ENCODE assay signal across 1 cellular context in the genomic region with DNA sequence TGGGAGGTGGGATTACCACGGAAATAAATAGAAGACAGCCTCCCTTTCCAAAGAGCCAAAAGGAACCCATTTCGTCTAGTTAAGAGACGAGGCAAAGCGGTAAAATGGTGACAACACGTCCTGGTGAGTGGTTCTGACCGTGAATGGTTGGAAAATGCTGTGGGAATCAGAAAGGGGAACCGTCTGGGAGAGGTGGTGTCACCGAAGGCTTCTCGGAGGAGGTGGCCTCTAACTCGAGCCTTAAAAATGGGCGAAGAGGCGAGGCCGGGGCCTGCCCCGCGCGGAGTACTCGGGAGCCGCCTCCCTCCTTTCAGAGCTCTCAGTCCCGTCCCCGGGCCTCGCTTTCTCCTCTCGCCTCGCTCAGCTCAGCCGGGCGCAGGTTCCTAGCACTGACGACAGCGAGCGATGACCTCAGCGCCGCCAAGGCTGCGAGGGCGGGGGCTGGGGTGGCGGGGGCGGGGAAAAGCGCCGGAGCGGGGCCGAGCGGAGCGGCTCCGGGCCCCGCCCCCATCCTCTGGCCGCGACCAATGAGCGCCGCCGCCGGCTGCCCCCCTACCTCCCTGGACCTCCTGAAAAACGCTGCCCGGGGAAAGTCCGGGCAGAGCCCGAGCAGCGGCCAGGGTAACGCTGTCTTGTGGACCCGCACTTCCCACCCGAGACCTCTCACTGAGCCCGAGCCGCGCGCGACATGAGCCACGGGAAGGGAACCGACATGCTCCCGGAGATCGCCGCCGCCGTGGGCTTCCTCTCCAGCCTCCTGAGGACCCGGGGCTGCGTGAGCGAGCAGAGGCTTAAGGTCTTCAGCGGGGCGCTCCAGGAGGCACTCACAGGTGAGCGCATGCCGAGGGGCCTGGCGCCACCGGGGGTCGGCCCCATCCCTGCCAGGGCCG.
A peak's percentile ranks its signal among the peaks of the same experiment; 100 is the strongest.
TF ChIP-seq lines count a peak whose summit lies in the region.

A gene with protein sequence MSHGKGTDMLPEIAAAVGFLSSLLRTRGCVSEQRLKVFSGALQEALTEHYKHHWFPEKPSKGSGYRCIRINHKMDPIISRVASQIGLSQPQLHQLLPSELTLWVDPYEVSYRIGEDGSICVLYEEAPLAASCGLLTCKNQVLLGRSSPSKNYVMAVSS (plus strand): TSS at position 601 of the 890 bp plus-strand sequence. CDS start 88 bp downstream, at position 689.

TF ChIP-seq in K562, 482 proteins besides CTCF, POLR2A, EP300 and RAD21 (continued from another document and continues in another):
- TF ChIP-seq, protein P1, sequence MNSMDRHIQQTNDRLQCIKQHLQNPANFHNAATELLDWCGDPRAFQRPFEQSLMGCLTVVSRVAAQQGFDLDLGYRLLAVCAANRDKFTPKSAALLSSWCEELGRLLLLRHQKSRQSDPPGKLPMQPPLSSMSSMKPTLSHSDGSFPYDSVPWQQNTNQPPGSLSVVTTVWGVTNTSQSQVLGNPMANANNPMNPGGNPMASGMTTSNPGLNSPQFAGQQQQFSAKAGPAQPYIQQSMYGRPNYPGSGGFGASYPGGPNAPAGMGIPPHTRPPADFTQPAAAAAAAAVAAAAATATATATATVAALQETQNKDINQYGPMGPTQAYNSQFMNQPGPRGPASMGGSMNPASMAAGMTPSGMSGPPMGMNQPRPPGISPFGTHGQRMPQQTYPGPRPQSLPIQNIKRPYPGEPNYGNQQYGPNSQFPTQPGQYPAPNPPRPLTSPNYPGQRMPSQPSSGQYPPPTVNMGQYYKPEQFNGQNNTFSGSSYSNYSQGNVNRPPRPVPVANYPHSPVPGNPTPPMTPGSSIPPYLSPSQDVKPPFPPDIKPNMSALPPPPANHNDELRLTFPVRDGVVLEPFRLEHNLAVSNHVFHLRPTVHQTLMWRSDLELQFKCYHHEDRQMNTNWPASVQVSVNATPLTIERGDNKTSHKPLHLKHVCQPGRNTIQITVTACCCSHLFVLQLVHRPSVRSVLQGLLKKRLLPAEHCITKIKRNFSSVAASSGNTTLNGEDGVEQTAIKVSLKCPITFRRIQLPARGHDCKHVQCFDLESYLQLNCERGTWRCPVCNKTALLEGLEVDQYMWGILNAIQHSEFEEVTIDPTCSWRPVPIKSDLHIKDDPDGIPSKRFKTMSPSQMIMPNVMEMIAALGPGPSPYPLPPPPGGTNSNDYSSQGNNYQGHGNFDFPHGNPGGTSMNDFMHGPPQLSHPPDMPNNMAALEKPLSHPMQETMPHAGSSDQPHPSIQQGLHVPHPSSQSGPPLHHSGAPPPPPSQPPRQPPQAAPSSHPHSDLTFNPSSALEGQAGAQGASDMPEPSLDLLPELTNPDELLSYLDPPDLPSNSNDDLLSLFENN (IDR thresholded peaks at IDR 0.05; ENCODE audit: low read depth in 2 of 2, low read length in 2 of 2) = no peak
- TF ChIP-seq BRD4 (IDR thresholded peaks at IDR 0.05) (no peak), CTBP1 (IDR thresholded peaks at IDR 0.05; ENCODE audit: borderline replicate concordance) (peak; percentile 8; the same call in 1 of the 2 replicates), HNRNPH1 (optimal IDR thresholded peaks at IDR 0.05; ENCODE audit: low read depth, low read length) (no peak), GATAD2B (IDR thresholded peaks at IDR 0.05; ENCODE audit: borderline replicate concordance) (peak; percentile 73; the same call in 1 of the 2 replicates), ZNF408 (CRISPR knock-in tag; IDR thresholded peaks at IDR 0.05; ENCODE audit: low read depth) (no peak), MIER1 (IDR thresholded peaks at IDR 0.05; ENCODE audit: low read depth) (no peak), ZNF184 (CRISPR knock-in tag; IDR thresholded peaks at IDR 0.05) (no peak), RUNX1 (IDR thresholded peaks at IDR 0.05; ENCODE audit: low read depth) (no peak), HDAC3 (IDR thresholded peaks at IDR 0.05; ENCODE audit: borderline replicate concordance, partially characterized antibody) (peak; percentile 45), BRF1 (IDR thresholded peaks at IDR 0.05; ENCODE audit: borderline replicate concordance, extremely low read depth, insufficient read length) (no peak), SREBF2 (CRISPR knock-in tag; IDR thresholded peaks at IDR 0.05) (no peak), SAP30 (IDR thresholded peaks at IDR 0.05; ENCODE audit: borderline replicate concordance, insufficient read depth, low read depth, low read length, poor library complexity, severe bottlenecking) (peak; percentile 45), DMBX1 (CRISPR knock-in tag; IDR thresholded peaks at IDR 0.05; ENCODE audit: borderline replicate concordance) (peak; percentile 77), KDM1A (IDR thresholded peaks at IDR 0.05) (peak; percentile 83 to 95), JUN (IDR thresholded peaks at IDR 0.05; ENCODE audit: borderline replicate concordance, low read depth, low read length) (peak; percentile 83), JUN (CRISPR knock-in tag; IDR thresholded peaks at IDR 0.05; ENCODE audit: borderline replicate concordance) (no peak), CC2D1A (IDR thresholded peaks at IDR 0.05) (0 out of 2 replicates have a peak, but pooled peaks have one; percentile 16), SPI1 (IDR thresholded peaks at IDR 0.05; ENCODE audit: borderline replicate concordance, low read depth, low read length) (peak; percentile 81), ZFX (CRISPR knock-in tag; IDR thresholded peaks at IDR 0.05) (peak; percentile 88), KLF13 (tag; IDR thresholded peaks at IDR 0.05; ENCODE audit: borderline replicate concordance, low read depth) (no peak), ZBTB8A (IDR thresholded peaks at IDR 0.05; ENCODE audit: partially characterized antibody) (no peak), GTF2E2 (tag; IDR thresholded peaks at IDR 0.05) (peak; percentile 81), ATF1 (CRISPR knock-in tag; IDR thresholded peaks at IDR 0.05) (no peak), ATF1 (tag; IDR thresholded peaks at IDR 0.05) (peak; percentile 76), NR3C1 (CRISPR knock-in tag; IDR thresholded peaks at IDR 0.05) (0 out of 2 replicates have a peak, but pooled peaks have one; percentile 22), TEAD1 (CRISPR knock-in tag; IDR thresholded peaks at IDR 0.05) (peak in 1 of 2 experiments; percentile 11; a peak in 1 of 4 replicates)
- TF ChIP-seq, protein P2, sequence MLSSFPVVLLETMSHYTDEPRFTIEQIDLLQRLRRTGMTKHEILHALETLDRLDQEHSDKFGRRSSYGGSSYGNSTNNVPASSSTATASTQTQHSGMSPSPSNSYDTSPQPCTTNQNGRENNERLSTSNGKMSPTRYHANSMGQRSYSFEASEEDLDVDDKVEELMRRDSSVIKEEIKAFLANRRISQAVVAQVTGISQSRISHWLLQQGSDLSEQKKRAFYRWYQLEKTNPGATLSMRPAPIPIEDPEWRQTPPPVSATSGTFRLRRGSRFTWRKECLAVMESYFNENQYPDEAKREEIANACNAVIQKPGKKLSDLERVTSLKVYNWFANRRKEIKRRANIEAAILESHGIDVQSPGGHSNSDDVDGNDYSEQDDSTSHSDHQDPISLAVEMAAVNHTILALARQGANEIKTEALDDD (IDR thresholded peaks at IDR 0.05) = 0 out of 2 replicates have a peak, but pooled peaks have one; percentile 20
- TF ChIP-seq, protein P3, sequence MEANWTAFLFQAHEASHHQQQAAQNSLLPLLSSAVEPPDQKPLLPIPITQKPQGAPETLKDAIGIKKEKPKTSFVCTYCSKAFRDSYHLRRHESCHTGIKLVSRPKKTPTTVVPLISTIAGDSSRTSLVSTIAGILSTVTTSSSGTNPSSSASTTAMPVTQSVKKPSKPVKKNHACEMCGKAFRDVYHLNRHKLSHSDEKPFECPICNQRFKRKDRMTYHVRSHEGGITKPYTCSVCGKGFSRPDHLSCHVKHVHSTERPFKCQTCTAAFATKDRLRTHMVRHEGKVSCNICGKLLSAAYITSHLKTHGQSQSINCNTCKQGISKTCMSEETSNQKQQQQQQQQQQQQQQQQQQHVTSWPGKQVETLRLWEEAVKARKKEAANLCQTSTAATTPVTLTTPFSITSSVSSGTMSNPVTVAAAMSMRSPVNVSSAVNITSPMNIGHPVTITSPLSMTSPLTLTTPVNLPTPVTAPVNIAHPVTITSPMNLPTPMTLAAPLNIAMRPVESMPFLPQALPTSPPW (CRISPR knock-in tag; IDR thresholded peaks at IDR 0.05) = peak; percentile 97
- TF ChIP-seq, protein P4, sequence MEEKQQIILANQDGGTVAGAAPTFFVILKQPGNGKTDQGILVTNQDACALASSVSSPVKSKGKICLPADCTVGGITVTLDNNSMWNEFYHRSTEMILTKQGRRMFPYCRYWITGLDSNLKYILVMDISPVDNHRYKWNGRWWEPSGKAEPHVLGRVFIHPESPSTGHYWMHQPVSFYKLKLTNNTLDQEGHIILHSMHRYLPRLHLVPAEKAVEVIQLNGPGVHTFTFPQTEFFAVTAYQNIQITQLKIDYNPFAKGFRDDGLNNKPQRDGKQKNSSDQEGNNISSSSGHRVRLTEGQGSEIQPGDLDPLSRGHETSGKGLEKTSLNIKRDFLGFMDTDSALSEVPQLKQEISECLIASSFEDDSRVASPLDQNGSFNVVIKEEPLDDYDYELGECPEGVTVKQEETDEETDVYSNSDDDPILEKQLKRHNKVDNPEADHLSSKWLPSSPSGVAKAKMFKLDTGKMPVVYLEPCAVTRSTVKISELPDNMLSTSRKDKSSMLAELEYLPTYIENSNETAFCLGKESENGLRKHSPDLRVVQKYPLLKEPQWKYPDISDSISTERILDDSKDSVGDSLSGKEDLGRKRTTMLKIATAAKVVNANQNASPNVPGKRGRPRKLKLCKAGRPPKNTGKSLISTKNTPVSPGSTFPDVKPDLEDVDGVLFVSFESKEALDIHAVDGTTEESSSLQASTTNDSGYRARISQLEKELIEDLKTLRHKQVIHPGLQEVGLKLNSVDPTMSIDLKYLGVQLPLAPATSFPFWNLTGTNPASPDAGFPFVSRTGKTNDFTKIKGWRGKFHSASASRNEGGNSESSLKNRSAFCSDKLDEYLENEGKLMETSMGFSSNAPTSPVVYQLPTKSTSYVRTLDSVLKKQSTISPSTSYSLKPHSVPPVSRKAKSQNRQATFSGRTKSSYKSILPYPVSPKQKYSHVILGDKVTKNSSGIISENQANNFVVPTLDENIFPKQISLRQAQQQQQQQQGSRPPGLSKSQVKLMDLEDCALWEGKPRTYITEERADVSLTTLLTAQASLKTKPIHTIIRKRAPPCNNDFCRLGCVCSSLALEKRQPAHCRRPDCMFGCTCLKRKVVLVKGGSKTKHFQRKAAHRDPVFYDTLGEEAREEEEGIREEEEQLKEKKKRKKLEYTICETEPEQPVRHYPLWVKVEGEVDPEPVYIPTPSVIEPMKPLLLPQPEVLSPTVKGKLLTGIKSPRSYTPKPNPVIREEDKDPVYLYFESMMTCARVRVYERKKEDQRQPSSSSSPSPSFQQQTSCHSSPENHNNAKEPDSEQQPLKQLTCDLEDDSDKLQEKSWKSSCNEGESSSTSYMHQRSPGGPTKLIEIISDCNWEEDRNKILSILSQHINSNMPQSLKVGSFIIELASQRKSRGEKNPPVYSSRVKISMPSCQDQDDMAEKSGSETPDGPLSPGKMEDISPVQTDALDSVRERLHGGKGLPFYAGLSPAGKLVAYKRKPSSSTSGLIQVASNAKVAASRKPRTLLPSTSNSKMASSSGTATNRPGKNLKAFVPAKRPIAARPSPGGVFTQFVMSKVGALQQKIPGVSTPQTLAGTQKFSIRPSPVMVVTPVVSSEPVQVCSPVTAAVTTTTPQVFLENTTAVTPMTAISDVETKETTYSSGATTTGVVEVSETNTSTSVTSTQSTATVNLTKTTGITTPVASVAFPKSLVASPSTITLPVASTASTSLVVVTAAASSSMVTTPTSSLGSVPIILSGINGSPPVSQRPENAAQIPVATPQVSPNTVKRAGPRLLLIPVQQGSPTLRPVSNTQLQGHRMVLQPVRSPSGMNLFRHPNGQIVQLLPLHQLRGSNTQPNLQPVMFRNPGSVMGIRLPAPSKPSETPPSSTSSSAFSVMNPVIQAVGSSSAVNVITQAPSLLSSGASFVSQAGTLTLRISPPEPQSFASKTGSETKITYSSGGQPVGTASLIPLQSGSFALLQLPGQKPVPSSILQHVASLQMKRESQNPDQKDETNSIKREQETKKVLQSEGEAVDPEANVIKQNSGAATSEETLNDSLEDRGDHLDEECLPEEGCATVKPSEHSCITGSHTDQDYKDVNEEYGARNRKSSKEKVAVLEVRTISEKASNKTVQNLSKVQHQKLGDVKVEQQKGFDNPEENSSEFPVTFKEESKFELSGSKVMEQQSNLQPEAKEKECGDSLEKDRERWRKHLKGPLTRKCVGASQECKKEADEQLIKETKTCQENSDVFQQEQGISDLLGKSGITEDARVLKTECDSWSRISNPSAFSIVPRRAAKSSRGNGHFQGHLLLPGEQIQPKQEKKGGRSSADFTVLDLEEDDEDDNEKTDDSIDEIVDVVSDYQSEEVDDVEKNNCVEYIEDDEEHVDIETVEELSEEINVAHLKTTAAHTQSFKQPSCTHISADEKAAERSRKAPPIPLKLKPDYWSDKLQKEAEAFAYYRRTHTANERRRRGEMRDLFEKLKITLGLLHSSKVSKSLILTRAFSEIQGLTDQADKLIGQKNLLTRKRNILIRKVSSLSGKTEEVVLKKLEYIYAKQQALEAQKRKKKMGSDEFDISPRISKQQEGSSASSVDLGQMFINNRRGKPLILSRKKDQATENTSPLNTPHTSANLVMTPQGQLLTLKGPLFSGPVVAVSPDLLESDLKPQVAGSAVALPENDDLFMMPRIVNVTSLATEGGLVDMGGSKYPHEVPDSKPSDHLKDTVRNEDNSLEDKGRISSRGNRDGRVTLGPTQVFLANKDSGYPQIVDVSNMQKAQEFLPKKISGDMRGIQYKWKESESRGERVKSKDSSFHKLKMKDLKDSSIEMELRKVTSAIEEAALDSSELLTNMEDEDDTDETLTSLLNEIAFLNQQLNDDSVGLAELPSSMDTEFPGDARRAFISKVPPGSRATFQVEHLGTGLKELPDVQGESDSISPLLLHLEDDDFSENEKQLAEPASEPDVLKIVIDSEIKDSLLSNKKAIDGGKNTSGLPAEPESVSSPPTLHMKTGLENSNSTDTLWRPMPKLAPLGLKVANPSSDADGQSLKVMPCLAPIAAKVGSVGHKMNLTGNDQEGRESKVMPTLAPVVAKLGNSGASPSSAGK (IDR thresholded peaks at IDR 0.05) = peak; percentile 51
- TF ChIP-seq, protein P5, sequence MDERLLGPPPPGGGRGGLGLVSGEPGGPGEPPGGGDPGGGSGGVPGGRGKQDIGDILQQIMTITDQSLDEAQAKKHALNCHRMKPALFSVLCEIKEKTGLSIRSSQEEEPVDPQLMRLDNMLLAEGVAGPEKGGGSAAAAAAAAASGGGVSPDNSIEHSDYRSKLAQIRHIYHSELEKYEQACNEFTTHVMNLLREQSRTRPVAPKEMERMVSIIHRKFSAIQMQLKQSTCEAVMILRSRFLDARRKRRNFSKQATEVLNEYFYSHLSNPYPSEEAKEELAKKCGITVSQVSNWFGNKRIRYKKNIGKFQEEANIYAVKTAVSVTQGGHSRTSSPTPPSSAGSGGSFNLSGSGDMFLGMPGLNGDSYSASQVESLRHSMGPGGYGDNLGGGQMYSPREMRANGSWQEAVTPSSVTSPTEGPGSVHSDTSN (CRISPR knock-in tag; IDR thresholded peaks at IDR 0.05; ENCODE audit: low read depth) = no peak
- TF ChIP-seq, protein P5 (tag; conservative IDR thresholded peaks at IDR 0.05; ENCODE audit: low read depth) = 0 out of 2 replicates have a peak, but pooled peaks have one; percentile 7
